In the genomic region with DNA sequence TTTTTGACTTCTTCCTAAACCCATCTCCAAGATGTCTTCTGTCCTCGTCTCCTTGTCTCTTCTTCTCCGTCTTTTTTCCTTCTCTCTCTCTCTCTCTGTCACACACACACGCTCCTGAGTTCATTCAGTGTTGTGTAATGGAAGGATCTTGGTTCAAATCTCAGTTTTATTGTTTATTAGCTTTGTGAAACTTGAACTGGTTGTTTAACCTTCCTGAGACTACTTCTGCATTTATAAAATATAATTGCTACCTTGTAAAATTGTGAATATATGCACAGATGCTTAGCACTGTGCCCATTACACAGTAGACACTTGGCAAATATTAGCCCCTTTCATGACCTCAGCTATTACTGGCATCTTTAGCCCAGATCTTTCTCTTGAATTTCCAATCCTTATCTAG, we compare ENCODE assay signal across 24 cellular contexts. TPM values are rescaled to one million over a fixed set of nuclear protein-coding genes. Genes with fewer than 3 reads are reported as not detected.
DNase-seq lines count a peak whose midpoint lies in the region; ATAC-seq and TF ChIP-seq lines count a peak whose summit lies in the region.
"Had no signal": no experiment of that assay in that cellular context is flagged by ENCODE, and none has a peak within 500 bp of the region (broad histone marks: within the 10 kb centered on the region; RNA-seq: fewer than 3 reads in every experiment).

No MANE protein-coding gene starts in this region.

- no peak overlapping the region for H3K4me3 ChIP-seq in tibial nerve
- H3K4me3 ChIP-seq: adrenal gland, BLaER1, esophagus squamous epithelium, left lung, psoas muscle, smooth muscle cell had no signal

- H3K27me3 ChIP-seq in tibial nerve: no peaks in the 10 kb centered on the region
- H3K27me3 ChIP-seq: adrenal gland, BLaER1, esophagus squamous epithelium, left lung had no signal

- H3K36me3 Mint-ChIP-seq in activated B cell treated with CpG ODN at 0.5 μM for 24 hours (ENCODE audit: low read depth) (peaks cover 5% of the 10 kb centered on the region), mesothelial cell of epicardium (no peaks in the 10 kb centered on the region), progenitor cell of endocrine pancreas (ENCODE audit: insufficient read depth) (no peaks in the 10 kb centered on the region)

- no peak for TF ChIP-seq POLR2A in tibial nerve (IDR thresholded peaks at IDR 0.05)

- H3K9me3 ChIP-seq in tibial nerve: no peaks in the 10 kb centered on the region
- H3K9me3 ChIP-seq: adrenal gland, BLaER1, esophagus squamous epithelium, left lung, psoas muscle had no signal

- H3K4me1 ChIP-seq in tibial nerve: peaks cover 0 to 25% (median 18%) of the 10 kb centered on the region in 4 donors

- DNase-seq in NCI-H2196 (lab: John Stamatoyannopoulos, UW; ENCODE audit: unreplicated experiment): peak; percentile 17
- DNase-seq in NCI-H2196 treated with DMSO at 0.1 percent for 48 hours (lab: John Stamatoyannopoulos, UW; ENCODE audit: unreplicated experiment): no peak
- DNase-seq in activated B cell treated with CpG ODN at 0.5 μM for 24 hours: no peak
- no peak for DNase-seq in mesothelial cell of epicardium (ENCODE audit: low spot score in 2 of 2, unreplicated experiment in 2 of 2)
- DNase-seq in tibial nerve (ENCODE audit: low spot score in 2 of 2): no peak
- DNase-seq in progenitor cell of endocrine pancreas (ENCODE audit: low spot score, unreplicated experiment): no peak
- DNase-seq: 8988T; adrenal gland; effector CD4-positive, alpha-beta T cell; esophagus squamous epithelium; KG1; left lung; NCI-H1092; NCI-H2081 treated with DMSO at 0.1 percent for 48 hours; NCI-H526 treated with DMSO at 0.1 percent for 48 hours; psoas muscle; stimulated activated CD4-positive, alpha-beta T cell treated with anti-CD3 and anti-CD28 coated beads, Interleukin-4, amount 100 ng/mL, for 4 hours had no signal

- no peak for TF ChIP-seq EP300 in tibial nerve (IDR thresholded peaks at IDR 0.05)

- no peak for TF ChIP-seq CTCF in 22Rv1 (IDR thresholded peaks at IDR 0.05)
- no peak for TF ChIP-seq CTCF in activated B cell treated with CpG ODN at 0.5 μM for 24 hours (IDR thresholded peaks at IDR 0.05)
- no peak for TF ChIP-seq CTCF in mesothelial cell of epicardium (IDR thresholded peaks at IDR 0.05; ENCODE audit: unreplicated experiment)
- TF ChIP-seq CTCF in tibial nerve (IDR thresholded peaks at IDR 0.05): no peak
- no peak for TF ChIP-seq CTCF in progenitor cell of endocrine pancreas (IDR thresholded peaks at IDR 0.05; ENCODE audit: unreplicated experiment)

- H3K4me3 Mint-ChIP-seq in activated B cell treated with CpG ODN at 0.5 μM for 24 hours: no peak overlapping the region
- H3K4me3 Mint-ChIP-seq in mesothelial cell of epicardium: no peak overlapping the region
- no peak overlapping the region for H3K4me3 Mint-ChIP-seq in progenitor cell of endocrine pancreas (ENCODE audit: low read depth)

- CTCF ChIA-PET in activated B cell treated with CpG ODN at 0.5 μM for 24 hours (lab: Charles Lee): no interaction called here

- H3K27ac Mint-ChIP-seq in activated B cell treated with CpG ODN at 0.5 μM for 24 hours (peak overlapping the region; percentile 3), mesothelial cell of epicardium (peak overlapping the region; percentile 43), progenitor cell of endocrine pancreas (no peak overlapping the region)

- POLR2A ChIA-PET in activated B cell treated with CpG ODN at 0.5 μM for 24 hours (lab: Charles Lee): no interaction called here

- intact Hi-C loops in activated B cell treated with CpG ODN at 0.5 μM for 24 hours (cut with micrococcal nuclease): loop anchor here (5.0 to 10.0 kb wide), 4 partner anchors 481 to 1128 kb away; a partner anchor contains a TSS

- H3K36me3 ChIP-seq in tibial nerve: no peaks in the 10 kb centered on the region
- H3K36me3 ChIP-seq: adrenal gland, BLaER1, esophagus squamous epithelium, left lung had no signal

- WGBS in tibial nerve, 2 donors: 75 to 85% methylated on average over 3 of the region's 3 CpGs

- ATAC-seq in activated B cell treated with CpG ODN at 0.5 μM for 24 hours (ENCODE audit: low read depth): no peak
- no peak for ATAC-seq in GM21423 (IDR thresholded peaks at IDR 0.05; ENCODE audit: unreplicated experiment)
- ATAC-seq: activated CD4-positive, CD25-positive, alpha-beta regulatory T cell treated with anti-CD3 and anti-CD28 coated beads, Interleukin-2, amount 50 U/mL, for 24 hours; HCT116; left lung; psoas muscle; Right ventricle myocardium inferior had no signal

- peak overlapping the region; percentile 16; the same call in 1 of the 2 replicates for H3K27ac ChIP-seq in 22Rv1
- H3K27ac ChIP-seq in tibial nerve: peak overlapping the region in 1 of 4 donors; percentile 24
- H3K27ac ChIP-seq: adrenal gland, BLaER1, esophagus squamous epithelium, left lung, psoas muscle had no signal

- H3K9me3 Mint-ChIP-seq in activated B cell treated with CpG ODN at 0.5 μM for 24 hours (no peaks in the 10 kb centered on the region), mesothelial cell of epicardium (no peaks in the 10 kb centered on the region), progenitor cell of endocrine pancreas (ENCODE audit: low read depth) (no peaks in the 10 kb centered on the region)

- no peaks in the 10 kb centered on the region for H3K27me3 Mint-ChIP-seq in activated B cell treated with CpG ODN at 0.5 μM for 24 hours
- no peaks in the 10 kb centered on the region for H3K27me3 Mint-ChIP-seq in mesothelial cell of epicardium (ENCODE audit: low read depth)
- H3K27me3 Mint-ChIP-seq in progenitor cell of endocrine pancreas: no peaks in the 10 kb centered on the region

- peaks cover 29% of the 10 kb centered on the region for H3K4me1 Mint-ChIP-seq in activated B cell treated with CpG ODN at 0.5 μM for 24 hours
- peaks cover 23% of the 10 kb centered on the region for H3K4me1 Mint-ChIP-seq in mesothelial cell of epicardium
- peaks cover 23% of the 10 kb centered on the region for H3K4me1 Mint-ChIP-seq in progenitor cell of endocrine pancreas (ENCODE audit: low read depth)

RNA-seq across cellular contexts. Expression of a gene that starts 2.4 kb away (rescaled TPM):
- total RNA-seq in activated B cell treated with CpG ODN at 0.5 μM for 24 hours: 13.3 and 18.2 TPM in 2 replicates
- total RNA-seq in mesothelial cell of epicardium: 39.3 to 41.7 TPM (median 40.2 TPM) in 3 replicates
- 10 to 100 TPM; 20.1 to 31.8 (median 21.6) TPM for total RNA-seq in tibial nerve
- total RNA-seq in progenitor cell of endocrine pancreas: 38.1 and 41.8 TPM in 2 replicates

RNA-seq across cellular contexts. Expression of a gene that starts 57.6 kb away (rescaled TPM):
- total RNA-seq in activated B cell treated with CpG ODN at 0.5 μM for 24 hours: 0.13 TPM in 1 of 2 replicates, not detected in the other
- 0.47 to 1.0 TPM (median 0.52 TPM) in 3 replicates for total RNA-seq in mesothelial cell of epicardium
- total RNA-seq in tibial nerve: 10 to 100 TPM in 1 of 4 donors, 1 to 10 TPM in 3; 2.1 to 21.6 (median 4.5) TPM
- total RNA-seq in progenitor cell of endocrine pancreas: not detected in 2 replicates
